8 cellular contexts compared by ENCODE assay signal in the genomic region with DNA sequence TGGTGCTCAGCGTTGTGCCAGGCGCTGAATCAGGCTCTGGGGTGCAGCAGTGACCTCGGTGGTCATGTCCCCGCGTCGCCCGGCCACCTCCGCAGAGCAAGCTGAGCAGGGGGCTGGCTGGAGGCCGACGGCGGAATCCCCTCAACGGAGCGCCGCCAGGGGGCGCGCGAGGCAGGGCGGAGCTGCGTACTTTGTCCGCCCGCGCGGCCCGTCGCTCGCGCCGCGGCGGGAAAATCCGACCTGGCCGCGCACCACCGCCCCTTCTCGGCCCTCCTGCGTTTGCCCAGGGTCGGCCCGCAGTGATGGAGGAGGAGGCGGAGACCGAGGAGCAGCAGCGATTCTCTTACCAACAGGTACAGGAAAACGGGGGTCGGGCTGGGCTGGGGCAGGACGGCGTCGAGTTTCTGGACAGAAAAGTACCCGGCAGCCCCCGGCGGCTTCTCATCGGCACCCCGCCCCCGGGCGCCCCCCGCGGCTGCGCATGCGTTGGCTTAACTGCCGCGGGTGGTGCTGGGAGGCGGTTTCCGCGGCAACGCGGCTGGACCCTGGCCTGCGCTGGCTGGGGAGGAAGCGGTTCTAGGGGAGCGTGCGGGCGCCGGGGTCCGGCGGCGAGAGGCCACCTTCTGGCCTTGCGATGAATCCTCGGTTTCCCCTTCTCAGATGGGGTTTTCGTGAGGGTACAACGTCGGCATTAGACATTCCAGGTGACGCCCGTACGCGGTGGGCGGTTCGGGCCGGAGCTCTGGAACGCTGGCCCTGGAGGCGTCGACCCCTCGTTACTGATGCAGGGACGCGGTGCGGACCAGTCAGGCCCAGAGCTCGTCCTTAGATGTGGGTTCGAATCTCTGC. TPM values are rescaled to one million over a fixed set of nuclear protein-coding genes. Genes with fewer than 3 reads are reported as not detected.
DNase-seq lines count a peak whose midpoint lies in the region; ATAC-seq and TF ChIP-seq lines count a peak whose summit lies in the region.

A gene (plus strand): TSS at position 218 of the 849 bp plus-strand sequence. CDS start 85 bp downstream, at position 303.

- peak within 1 kb of the TSS; percentile 95 for H3K4me3 ChIP-seq in GM23248
- H3K4me3 ChIP-seq in RWPE2 (ENCODE audit: severe bottlenecking), result peak within 1 kb of the TSS; percentile 56
- peak within 1 kb of the TSS; percentile 89 for H3K4me3 ChIP-seq in fibroblast of the aortic adventitia (ENCODE audit: low read depth, low read length)

- H3K4me1 Mint-ChIP-seq in nephron progenitor cell, result peaks cover 54% of the 10 kb centered on the region
- peaks cover 18% of the 10 kb centered on the region for H3K4me1 Mint-ChIP-seq in stimulated activated naive CD8-positive, alpha-beta T cell treated with anti-CD3 and anti-CD28 coated beads, Interleukin-15, Interleukin-2, amounts not matched to agents 100 ng/mL and 50 ng/mL, for 24 hours (ENCODE audit: low read depth)

- peak within 1 kb of the TSS; percentile 98 for H3K4me2 ChIP-seq in GM23248 (ENCODE audit: unreplicated experiment)

- H3K27ac Mint-ChIP-seq in nephron progenitor cell, result peak within 1 kb of the TSS; percentile 96
- peak within 1 kb of the TSS; percentile 92 for H3K27ac Mint-ChIP-seq in stimulated activated naive CD8-positive, alpha-beta T cell treated with anti-CD3 and anti-CD28 coated beads, Interleukin-15, Interleukin-2, amounts not matched to agents 100 ng/mL and 50 ng/mL, for 24 hours

- H3K9ac ChIP-seq in GM23248, result peak within 1 kb of the TSS; percentile 92

- no peaks in the 10 kb centered on the region for H3K9me3 Mint-ChIP-seq in nephron progenitor cell
- H3K9me3 Mint-ChIP-seq in stimulated activated naive CD8-positive, alpha-beta T cell treated with anti-CD3 and anti-CD28 coated beads, Interleukin-15, Interleukin-2, amounts not matched to agents 100 ng/mL and 50 ng/mL, for 24 hours, result no peaks in the 10 kb centered on the region

- H3K9me2 ChIP-seq in GM23248 (ENCODE audit: insufficient read depth), result no peaks in the 10 kb centered on the region

- H3K4me3 Mint-ChIP-seq in nephron progenitor cell, result peak within 1 kb of the TSS; percentile 89
- H3K4me3 Mint-ChIP-seq in stimulated activated naive CD8-positive, alpha-beta T cell treated with anti-CD3 and anti-CD28 coated beads, Interleukin-15, Interleukin-2, amounts not matched to agents 100 ng/mL and 50 ng/mL, for 24 hours, result peak within 1 kb of the TSS; percentile 90

- H3K79me2 ChIP-seq in GM23248 (ENCODE audit: insufficient read depth), result peaks cover 18% of the 10 kb centered on the region

- peaks cover 10% of the 10 kb centered on the region for H3K4me1 ChIP-seq in GM23248 (ENCODE audit: insufficient read depth)
- H3K4me1 ChIP-seq in RWPE2 (ENCODE audit: insufficient read depth, poor library complexity, severe bottlenecking), result peaks cover 4% of the 10 kb centered on the region

- no peaks in the 10 kb centered on the region for H3K36me3 ChIP-seq in GM23248 (ENCODE audit: low read depth)
- H3K36me3 ChIP-seq in RWPE2 (ENCODE audit: low read depth), result peaks cover 4% of the 10 kb centered on the region; the same call in 1 of the 2 replicates

- no peaks in the 10 kb centered on the region for H3K27me3 Mint-ChIP-seq in nephron progenitor cell (ENCODE audit: low read depth, poor library complexity)
- no peaks in the 10 kb centered on the region for H3K27me3 Mint-ChIP-seq in stimulated activated naive CD8-positive, alpha-beta T cell treated with anti-CD3 and anti-CD28 coated beads, Interleukin-15, Interleukin-2, amounts not matched to agents 100 ng/mL and 50 ng/mL, for 24 hours

- peak; percentile 89 for ATAC-seq in RWPE2 (ENCODE audit: low read depth)

- peak within 1 kb of the TSS; percentile 94 for H2AFZ ChIP-seq in GM23248

- DNase-seq in ELF-1 (ENCODE audit: low read depth, low spot score) (peak; percentile 95), GM23248 (peak; percentile 96), Kasumi-1 (lab: John Stamatoyannopoulos, UW) (peak; percentile 78 to 83), RWPE2 (ENCODE audit: low spot score) (peak; percentile 87), fibroblast of the aortic adventitia (ENCODE audit: low read depth) (peak; percentile 81), nephron progenitor cell (peak; percentile 96)
- DNase-seq in activated T-helper 9 cell treated with anti-CD3 and anti-CD28 coated beads, Interleukin-2, amount 50 U/mL, for 16 hours (ENCODE audit: low read depth), result peak; percentile 91

- H3K36me3 Mint-ChIP-seq in nephron progenitor cell (ENCODE audit: low read depth), result peaks cover 5% of the 10 kb centered on the region
- H3K36me3 Mint-ChIP-seq in stimulated activated naive CD8-positive, alpha-beta T cell treated with anti-CD3 and anti-CD28 coated beads, Interleukin-15, Interleukin-2, amounts not matched to agents 100 ng/mL and 50 ng/mL, for 24 hours (ENCODE audit: low read depth), result peaks cover 7% of the 10 kb centered on the region

- no peaks in the 10 kb centered on the region for H3F3A ChIP-seq in GM23248 (ENCODE audit: insufficient read depth)

- H3K9me3 ChIP-seq in GM23248 (ENCODE audit: low read depth) (no peaks in the 10 kb centered on the region), RWPE2 (ENCODE audit: severe bottlenecking) (no peaks in the 10 kb centered on the region)

- in situ Hi-C loops in GM23248 (cut with MboI), result no loop called here

- no peaks in the 10 kb centered on the region for H4K20me1 ChIP-seq in GM23248 (ENCODE audit: insufficient read depth)

- TF ChIP-seq CTCF in RWPE2 (IDR thresholded peaks at IDR 0.05; ENCODE audit: poor library complexity, severe bottlenecking) (peak; percentile 96), fibroblast of the aortic adventitia (IDR thresholded peaks at IDR 0.05; ENCODE audit: insufficient read depth, low read length) (peak; percentile 80), nephron progenitor cell (IDR thresholded peaks at IDR 0.05) (peak; percentile 96)

- WGBS in GM23248 (ENCODE audit: low coverage in 1 of 2, low lambda C conversion rate in 2 of 2, missing lambda C conversion rate in 2 of 2), 2 experiments, result 1% methylated on average over 53 to 62 of the region's 94 CpGs

- H3K27me3 ChIP-seq in GM23248 (replicated peaks; ENCODE audit: insufficient read depth) (no peaks in the 10 kb centered on the region), RWPE2 (ENCODE audit: insufficient read depth, poor library complexity, severe bottlenecking) (no peaks in the 10 kb centered on the region)

- H3K27ac ChIP-seq in GM23248 (peak within 1 kb of the TSS; percentile 76), RWPE2 (ENCODE audit: poor library complexity, severe bottlenecking) (peak within 1 kb of the TSS; percentile 41)

RNA-seq across cellular contexts. Expression of the gene that starts here (rescaled TPM):
- total RNA-seq in GM23248 (2014; rRNA removed; shearing (Covaris generic)), result 12.6 and 25.4 TPM in 2 replicates
- polyA plus RNA-seq in GM23248 (2016; fragmentation: Nextera tagmentation; extraction: Ambion mirVana), result 34.1 and 34.3 TPM in 2 replicates
- 11.0 and 25.8 TPM in 2 replicates for total RNA-seq in fibroblast of the aortic adventitia (ENCODE audit: low replicate concordance)

Comparison
In these comparisons a context has a peak if more than half of its experiments do, and no peak if none do; other contexts are left out.
1. Peak in every context shown above with its lines: DNase-seq, ATAC-seq, H3K4me3 ChIP-seq and H3K27ac ChIP-seq.